In the genomic region with DNA sequence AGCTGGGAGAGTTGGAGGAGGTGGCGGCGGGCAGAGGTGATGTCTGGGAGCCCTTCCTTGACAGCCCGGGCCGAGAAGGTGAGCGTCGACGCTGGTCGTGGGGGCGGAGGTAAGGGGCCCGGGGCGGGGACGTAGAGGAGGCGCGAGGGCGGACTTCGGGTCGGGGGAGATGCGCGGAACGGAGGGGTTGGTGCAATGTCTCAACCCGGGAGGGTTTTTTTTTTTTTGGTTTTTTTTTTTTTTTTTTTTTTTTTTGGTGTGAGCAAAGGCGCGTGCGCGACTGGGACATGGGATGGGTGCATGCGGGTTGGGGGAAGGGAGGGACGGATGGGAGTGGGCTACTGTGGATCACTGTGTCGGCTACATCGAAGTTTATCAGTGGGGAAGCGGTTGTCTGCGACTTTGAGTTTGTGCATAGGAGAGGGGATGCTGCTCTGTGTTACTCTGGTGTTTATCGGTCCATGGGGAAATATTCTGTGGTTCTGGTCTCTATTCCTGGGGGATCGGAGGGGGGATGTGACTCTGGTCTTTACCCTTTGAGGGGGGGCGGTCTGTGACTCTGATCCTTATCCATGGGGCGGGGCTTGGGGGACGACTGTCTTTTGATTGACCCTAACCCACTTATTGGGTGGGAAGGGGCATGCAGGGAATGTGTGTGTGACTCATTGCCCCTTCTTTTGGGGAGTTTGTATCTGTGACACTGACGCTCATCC, we compare ENCODE assay signal across 8 cellular contexts. TPM values are rescaled to one million over a fixed set of nuclear protein-coding genes. Genes with fewer than 3 reads are reported as not detected.
A peak's percentile ranks its signal among the peaks of the same experiment; 100 is the strongest.
DNase-seq lines count a peak whose midpoint lies in the region; ATAC-seq and TF ChIP-seq lines count a peak whose summit lies in the region.

No MANE protein-coding gene starts in this region.

- no peaks in the 10 kb centered on the region for H3K27me3 ChIP-seq in cardiac muscle cell
- no peaks in the 10 kb centered on the region for H3K27me3 ChIP-seq in sigmoid colon

- H3K4me3 ChIP-seq in AG09309 (ENCODE audit: control insufficient read depth, low read depth, low read length): peak overlapping the region; percentile 79
- H3K4me3 ChIP-seq in cardiac muscle cell: peak overlapping the region; percentile 71
- peak overlapping the region; percentile 62 to 69 (median 68) for H3K4me3 ChIP-seq in sigmoid colon

- intact Hi-C loops in activated T-helper 2 cell treated with anti-CD3 and anti-CD28 coated beads, Interferon-gamma antibody, Interleukin-2, Interleukin-4, amounts not matched to agents 10 μg/mL and 5 μg/mL and 100 μg/mL, durations not matched to agents 14 hours and 24 hours and 36 hours (cut with micrococcal nuclease): loop anchor here (1.0 to 2.0 kb wide), 2 partner anchors 45 to 337 kb away; no protein-coding TSS in a partner anchor
- intact Hi-C loops in sigmoid colon (cut with DNase I): loop anchor here (10.0 kb wide), 2 partner anchors 89 to 339 kb away; partner anchors contain the start of genes USP11 and ZNF41

- 0 to 1% methylated on average over 37 of the region's 37 CpGs for WGBS in sigmoid colon, 2 donors

- H3K27me3 Mint-ChIP-seq in activated T-helper 2 cell treated with anti-CD3 and anti-CD28 coated beads, Interferon-gamma antibody, Interleukin-2, Interleukin-4, amounts not matched to agents 10 μg/mL and 5 μg/mL and 100 μg/mL, durations not matched to agents 14 hours and 24 hours and 36 hours (ENCODE audit: low read depth): no peaks in the 10 kb centered on the region

- TF ChIP-seq EP300 in sigmoid colon (IDR thresholded peaks at IDR 0.05): no peak

- H3K27ac ChIP-seq in cardiac muscle cell: peak overlapping the region; percentile 96
- H3K27ac ChIP-seq in sigmoid colon: peak overlapping the region; percentile 92 to 96 (median 94)

- peak overlapping the region; percentile 100 for H3K27ac Mint-ChIP-seq in activated T-helper 2 cell treated with anti-CD3 and anti-CD28 coated beads, Interferon-gamma antibody, Interleukin-2, Interleukin-4, amounts not matched to agents 10 μg/mL and 5 μg/mL and 100 μg/mL, durations not matched to agents 14 hours and 24 hours and 36 hours

- no peaks in the 10 kb centered on the region for H3K4me1 ChIP-seq in cardiac muscle cell (ENCODE audit: low read depth)
- H3K4me1 ChIP-seq in sigmoid colon: peaks cover 0 to 30% (median 18%) of the 10 kb centered on the region in 4 donors

- no peaks in the 10 kb centered on the region for H3K9me3 ChIP-seq in cardiac muscle cell (ENCODE audit: low read depth)
- no peaks in the 10 kb centered on the region for H3K9me3 ChIP-seq in sigmoid colon

- TF ChIP-seq CTCF in AG09309 (IDR thresholded peaks at IDR 0.05; ENCODE audit: control insufficient read depth, insufficient read depth, low read depth, low read length, missing control alignments): no peak
- no peak for TF ChIP-seq CTCF in cardiac muscle cell (IDR thresholded peaks at IDR 0.05; ENCODE audit: low read depth, low read length)
- TF ChIP-seq CTCF in sigmoid colon (IDR thresholded peaks at IDR 0.05): no peak

- H3K9me3 Mint-ChIP-seq in activated T-helper 2 cell treated with anti-CD3 and anti-CD28 coated beads, Interferon-gamma antibody, Interleukin-2, Interleukin-4, amounts not matched to agents 10 μg/mL and 5 μg/mL and 100 μg/mL, durations not matched to agents 14 hours and 24 hours and 36 hours: no peaks in the 10 kb centered on the region

- ATAC-seq in GM18909 (IDR thresholded peaks at IDR 0.05; ENCODE audit: poor library complexity, unreplicated experiment) (peak; percentile 24), HG03354 (IDR thresholded peaks at IDR 0.05; ENCODE audit: poor library complexity, severe bottlenecking, unreplicated experiment) (peak; percentile 24)

- H3K36me3 ChIP-seq in cardiac muscle cell: no peaks in the 10 kb centered on the region
- peaks cover 0 to 10% (median 0%) of the 10 kb centered on the region in 4 donors for H3K36me3 ChIP-seq in sigmoid colon

- peaks cover 19% of the 10 kb centered on the region for H3K4me1 Mint-ChIP-seq in activated T-helper 2 cell treated with anti-CD3 and anti-CD28 coated beads, Interferon-gamma antibody, Interleukin-2, Interleukin-4, amounts not matched to agents 10 μg/mL and 5 μg/mL and 100 μg/mL, durations not matched to agents 14 hours and 24 hours and 36 hours (ENCODE audit: low read depth)

- H3K4me3 Mint-ChIP-seq in activated T-helper 2 cell treated with anti-CD3 and anti-CD28 coated beads, Interferon-gamma antibody, Interleukin-2, Interleukin-4, amounts not matched to agents 10 μg/mL and 5 μg/mL and 100 μg/mL, durations not matched to agents 14 hours and 24 hours and 36 hours (ENCODE audit: low read depth): peak overlapping the region; percentile 99

- H3K36me3 Mint-ChIP-seq in activated T-helper 2 cell treated with anti-CD3 and anti-CD28 coated beads, Interferon-gamma antibody, Interleukin-2, Interleukin-4, amounts not matched to agents 10 μg/mL and 5 μg/mL and 100 μg/mL, durations not matched to agents 14 hours and 24 hours and 36 hours (ENCODE audit: low read depth): peaks cover 67% of the 10 kb centered on the region

- no peak for TF ChIP-seq POLR2A in sigmoid colon (IDR thresholded peaks at IDR 0.05)

- DNase-seq in AG09309 (ENCODE audit: low read depth) (no peak), cardiac muscle cell (ENCODE audit: low read depth in 1 of 2, low spot score in 1 of 2) (no peak), sigmoid colon (peak; percentile 64), islet precursor cell (no peak), HT-29 (ENCODE audit: low spot score) (no peak)
- DNase-seq in activated T-helper 2 cell treated with anti-CD3 and anti-CD28 coated beads, Interferon-gamma antibody, Interleukin-2, Interleukin-4, amounts not matched to agents 10 μg/mL and 5 μg/mL and 100 μg/mL, durations not matched to agents 14 hours and 24 hours and 36 hours (ENCODE audit: low spot score): no peak

RNA-seq across cellular contexts. Expression of gene RBM10, which starts 0.5 kb away (rescaled TPM):
- 65.7 and 69.2 TPM in 2 replicates for total RNA-seq in activated T-helper 2 cell treated with anti-CD3 and anti-CD28 coated beads, Interferon-gamma antibody, Interleukin-2, Interleukin-4, amounts not matched to agents 10 μg/mL and 5 μg/mL and 100 μg/mL, durations not matched to agents 14 hours and 24 hours and 36 hours
- 64.7 and 70.0 TPM in 2 replicates for total RNA-seq in cardiac muscle cell
- polyA plus RNA-seq in cardiac muscle cell: 48.7 and 52.5 TPM in 2 replicates
- total RNA-seq in sigmoid colon: 10 to 100 TPM; 17.1 to 28.0 (median 22.0) TPM
- 10 to 100 TPM; 15.0 to 44.3 (median 23.8) TPM for polyA plus RNA-seq in sigmoid colon
- 81.2 and 81.5 TPM in 2 replicates for total RNA-seq in HT-29 (2014; rRNA removed; shearing (Covaris generic))

RNA-seq across cellular contexts. Expression of gene NDUFB11, which starts 1.1 kb away (rescaled TPM):
- 91.7 and 98.8 TPM in 2 replicates for total RNA-seq in activated T-helper 2 cell treated with anti-CD3 and anti-CD28 coated beads, Interferon-gamma antibody, Interleukin-2, Interleukin-4, amounts not matched to agents 10 μg/mL and 5 μg/mL and 100 μg/mL, durations not matched to agents 14 hours and 24 hours and 36 hours
- total RNA-seq in cardiac muscle cell (87.2 and 156 TPM in 2 replicates), sigmoid colon (100 to 1,000 TPM in 1 of 4 donors, 10 to 100 TPM in 3; 64.3 to 103 (median 82.8) TPM)
- polyA plus RNA-seq in cardiac muscle cell (244 and 269 TPM in 2 replicates), sigmoid colon (100 to 1,000 TPM in 1 of 3 donors, 10 to 100 TPM in 2; 82.3 to 124 (median 91.8) TPM)
- 164 and 196 TPM in 2 replicates for total RNA-seq in HT-29 (2014; rRNA removed; shearing (Covaris generic))

RNA-seq across cellular contexts. Expression of gene UBA1, which starts 48.1 kb away (rescaled TPM):
- 242 and 250 TPM in 2 replicates for total RNA-seq in activated T-helper 2 cell treated with anti-CD3 and anti-CD28 coated beads, Interferon-gamma antibody, Interleukin-2, Interleukin-4, amounts not matched to agents 10 μg/mL and 5 μg/mL and 100 μg/mL, durations not matched to agents 14 hours and 24 hours and 36 hours
- total RNA-seq in cardiac muscle cell (324 and 386 TPM in 2 replicates), sigmoid colon (100 to 1,000 TPM in 1 of 4 donors, 10 to 100 TPM in 3; 74.9 to 112 (median 80.7) TPM)
- polyA plus RNA-seq in cardiac muscle cell (280 and 319 TPM in 2 replicates), sigmoid colon (100 to 1,000 TPM in 1 of 3 donors, 10 to 100 TPM in 2; 72.7 to 126 (median 84.2) TPM)
- total RNA-seq in HT-29 (2014; rRNA removed; shearing (Covaris generic)): 323 and 337 TPM in 2 replicates
